Comparison of ENCODE assay signal across 8 cellular contexts in genomic region chr5:90529234-90529938, GRCh38. TPM values are rescaled to one million over a fixed set of nuclear protein-coding genes. Genes with fewer than 3 reads are reported as not detected.
DNase-seq lines count a peak whose midpoint lies in the region; ATAC-seq, FAIRE-seq and TF ChIP-seq lines count a peak whose summit lies in the region.

Gene LYSMD3, minus strand, starts transcription at chr5:90529584. Its CDS starts 4,295 bp downstream, at chr5:90525289.

- TF ChIP-seq CTCF in A549 (IDR thresholded peaks at IDR 0.05): no peak
- TF ChIP-seq CTCF in VCaP (conservative IDR thresholded peaks at IDR 0.05): no peak
- no peak for TF ChIP-seq CTCF in breast epithelium (IDR thresholded peaks at IDR 0.05)

- POLR2A ChIA-PET in A549 (lab: Yijun Ruan, JAX): interaction anchor here (2.5 to 3.1 kb wide), 2 partner anchors 55 to 120 kb away, joined by 13 read pairs; partner anchors contain the start of genes CETN3, MBLAC2 and POLR3G

- no peak for FAIRE-seq in A549 (lab: Jason Lieb, UNC)
- no peak for FAIRE-seq in small intestine (lab: Jason Lieb, UNC)

- H3K9ac ChIP-seq in iPS-20b (ENCODE audit: low read depth, low read length): peak within 1 kb of the TSS; percentile 89

- DNase-seq in A549 (ENCODE audit: low read depth in 1 of 2, low spot score in 1 of 2) (peak; percentile 89 to 97), NCI-H2196 (lab: John Stamatoyannopoulos, UW; ENCODE audit: unreplicated experiment) (peak; percentile 84), breast epithelium (ENCODE audit: low spot score in 2 of 2) (peak; percentile 96 to 97), small intestine (peak; percentile 98)

- H3K36me3 ChIP-seq in breast epithelium (no peaks in the 10 kb centered on the region), iPS-20b (ENCODE audit: insufficient read depth, low read depth, low read length) (peaks cover 6% of the 10 kb centered on the region; the same call in 1 of the 2 replicates), small intestine (ENCODE audit: control insufficient read depth in 2 of 2, insufficient read depth in 2 of 2, low read length in 2 of 2) (no peaks in the 10 kb centered on the region)

- intact Hi-C loops in breast epithelium (cut with DNase I; ENCODE audit: low total_unique reads): no loop called here

- H3K4me3 ChIP-seq in A549 (peak within 1 kb of the TSS; percentile 95), breast epithelium (peak within 1 kb of the TSS; percentile 77 to 94 (median 89)), iPS-20b (ENCODE audit: low read length) (peak within 1 kb of the TSS; percentile 86), small intestine (ENCODE audit: low read depth in 1 of 2, low read length in 2 of 2) (peak within 1 kb of the TSS; percentile 61 to 68)

- CTCF ChIA-PET in A549 (lab: Yijun Ruan, JAX): interaction anchor here (0.6 to 3.7 kb wide), 28 partner anchors 8 to 341 kb away, joined by 3 to 60 read pairs (median 4); partner anchors contain the start of gene ADGRV1

- WGBS in A549 (ENCODE audit: missing lambda C conversion rate): under 1% methylated on average over 25 of the region's 63 CpGs
- 0% methylated on average over 57 to 63 of the region's 63 CpGs for WGBS in small intestine, 3 donors

- H3K27me3 ChIP-seq in breast epithelium: no peaks in the 10 kb centered on the region
- no peaks in the 10 kb centered on the region for H3K27me3 ChIP-seq in iPS-20b (ENCODE audit: insufficient read depth, low read length)
- no peaks in the 10 kb centered on the region for H3K27me3 ChIP-seq in small intestine (ENCODE audit: control insufficient read depth in 2 of 2, insufficient read depth in 2 of 2, low read length in 2 of 2)

- ATAC-seq in A549: peak; percentile 92 to 97
- peak; percentile 85 for ATAC-seq in GM18861 (IDR thresholded peaks at IDR 0.05; ENCODE audit: unreplicated experiment)
- peak; percentile 92 for ATAC-seq in HG03097 (IDR thresholded peaks at IDR 0.05; ENCODE audit: low FRiP score, unreplicated experiment)

- H3K9me3 ChIP-seq in A549 (no peaks in the 10 kb centered on the region), breast epithelium (no peaks in the 10 kb centered on the region), iPS-20b (ENCODE audit: insufficient read depth, low read depth, low read length) (no peaks in the 10 kb centered on the region), small intestine (ENCODE audit: control insufficient read depth, low read depth) (no peaks in the 10 kb centered on the region)

- TF ChIP-seq POLR2A in A549 (IDR thresholded peaks at IDR 0.05; ENCODE audit: low read length) (peak; percentile 82), breast epithelium (IDR thresholded peaks at IDR 0.05) (peak; percentile 71)

- H3K27ac ChIP-seq in A549 (peak within 1 kb of the TSS; percentile 93), VCaP (peak within 1 kb of the TSS; percentile 75), breast epithelium (peak within 1 kb of the TSS; percentile 94 to 97), iPS-20b (ENCODE audit: low read length) (peak within 1 kb of the TSS; percentile 59), small intestine (ENCODE audit: low read depth in 1 of 2, low read length in 1 of 2) (peak within 1 kb of the TSS; percentile 76 to 95)

- TF ChIP-seq RAD21 in A549 (conservative IDR thresholded peaks at IDR 0.05 in 1 of 2, IDR thresholded peaks at IDR 0.05 in 1 of 2): no peak

- H3K4me2 ChIP-seq in A549: peak within 1 kb of the TSS; percentile 87

- TF ChIP-seq EP300 in A549 (IDR thresholded peaks at IDR 0.05): no peak

- peaks cover 21% of the 10 kb centered on the region for H3K4me1 ChIP-seq in A549
- no peaks in the 10 kb centered on the region for H3K4me1 ChIP-seq in breast epithelium
- peaks cover 16% of the 10 kb centered on the region; the same call in 1 of the 2 replicates for H3K4me1 ChIP-seq in iPS-20b (ENCODE audit: insufficient read depth, low read length)
- H3K4me1 ChIP-seq in small intestine (ENCODE audit: control insufficient read depth in 2 of 2, insufficient read depth in 1 of 2, low read depth in 1 of 2, low read length in 1 of 2): peaks cover 0 to 5% of the 10 kb centered on the region in 2 donors

TF ChIP-seq in A549, 52 proteins besides CTCF, POLR2A, EP300 and RAD21:
- TF ChIP-seq PHF8 (IDR thresholded peaks at IDR 0.05; ENCODE audit: borderline replicate concordance, low read depth): peak; percentile 81
- TF ChIP-seq, protein P1, sequence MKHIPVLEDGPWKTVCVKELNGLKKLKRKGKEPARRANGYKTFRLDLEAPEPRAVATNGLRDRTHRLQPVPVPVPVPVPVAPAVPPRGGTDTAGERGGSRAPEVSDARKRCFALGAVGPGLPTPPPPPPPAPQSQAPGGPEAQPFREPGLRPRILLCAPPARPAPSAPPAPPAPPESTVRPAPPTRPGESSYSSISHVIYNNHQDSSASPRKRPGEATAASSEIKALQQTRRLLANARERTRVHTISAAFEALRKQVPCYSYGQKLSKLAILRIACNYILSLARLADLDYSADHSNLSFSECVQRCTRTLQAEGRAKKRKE (CRISPR knock-in tag; IDR thresholded peaks at IDR 0.05; ENCODE audit: low read depth): no peak
- TF ChIP-seq JUNB (IDR thresholded peaks at IDR 0.05): no peak
- peak; percentile 62 for TF ChIP-seq MYC (IDR thresholded peaks at IDR 0.05; ENCODE audit: borderline replicate concordance, low read length)
- TF ChIP-seq ESRRA (IDR thresholded peaks at IDR 0.05; ENCODE audit: borderline replicate concordance, low read length): no peak
- no peak for TF ChIP-seq FOSB (CRISPR knock-in tag; IDR thresholded peaks at IDR 0.05)
- TF ChIP-seq FOSL2 (IDR thresholded peaks at IDR 0.05): no peak
- TF ChIP-seq FOSL2 (CRISPR knock-in tag; IDR thresholded peaks at IDR 0.05): peak; percentile 69; the same call in 1 of the 2 replicates
- TF ChIP-seq ZSCAN20 (CRISPR knock-in tag; IDR thresholded peaks at IDR 0.05): no peak
- TF ChIP-seq, protein P2, sequence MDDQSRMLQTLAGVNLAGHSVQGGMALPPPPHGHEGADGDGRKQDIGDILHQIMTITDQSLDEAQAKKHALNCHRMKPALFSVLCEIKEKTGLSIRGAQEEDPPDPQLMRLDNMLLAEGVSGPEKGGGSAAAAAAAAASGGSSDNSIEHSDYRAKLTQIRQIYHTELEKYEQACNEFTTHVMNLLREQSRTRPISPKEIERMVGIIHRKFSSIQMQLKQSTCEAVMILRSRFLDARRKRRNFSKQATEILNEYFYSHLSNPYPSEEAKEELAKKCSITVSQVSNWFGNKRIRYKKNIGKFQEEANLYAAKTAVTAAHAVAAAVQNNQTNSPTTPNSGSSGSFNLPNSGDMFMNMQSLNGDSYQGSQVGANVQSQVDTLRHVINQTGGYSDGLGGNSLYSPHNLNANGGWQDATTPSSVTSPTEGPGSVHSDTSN (IDR thresholded peaks at IDR 0.05): no peak
- TF ChIP-seq, protein P3, sequence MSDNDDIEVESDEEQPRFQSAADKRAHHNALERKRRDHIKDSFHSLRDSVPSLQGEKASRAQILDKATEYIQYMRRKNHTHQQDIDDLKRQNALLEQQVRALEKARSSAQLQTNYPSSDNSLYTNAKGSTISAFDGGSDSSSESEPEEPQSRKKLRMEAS (IDR thresholded peaks at IDR 0.05): peak; percentile 56; the same call in 1 of the 2 replicates
- no peak for TF ChIP-seq HDAC2 (IDR thresholded peaks at IDR 0.05)
- TF ChIP-seq JUN (IDR thresholded peaks at IDR 0.05): peak; percentile 16 to 76; a peak in 2 of 5 replicates
- TF ChIP-seq MAFK (IDR thresholded peaks at IDR 0.05; ENCODE audit: partially characterized antibody): no peak
- no peak for TF ChIP-seq NPAS2 (CRISPR knock-in tag; IDR thresholded peaks at IDR 0.05; ENCODE audit: borderline replicate concordance)
- TF ChIP-seq HOXB13 (CRISPR knock-in tag; IDR thresholded peaks at IDR 0.05; ENCODE audit: low read depth): no peak
- no peak for TF ChIP-seq CBX8 (IDR thresholded peaks at IDR 0.05)
TF ChIP-seq in A549: peak in this region for 5.

RNA-seq across cellular contexts. Expression of gene LYSMD3, which starts in this region (rescaled TPM):
- polyA plus RNA-seq in A549 (2011; rRNA removed): 17.1 and 24.1 TPM in 2 replicates
- 2.7 and 2.8 TPM in 2 replicates for polyA plus RNA-seq in A549 (2012; cell fraction: cytosol; rRNA removed)
- polyA plus RNA-seq in A549 (2012; cell fraction: nucleus; rRNA removed): 1.2 and 1.3 TPM in 2 replicates
- 9.5 to 11.1 TPM (median 10.6 TPM) in 3 replicates for polyA plus RNA-seq in A549 (2017; fragmentation: RNase III; extraction: RNeasy Plus Mini Kit Qiagen cat#74134 plus additional on column Dnase treatment)
- 6.1 and 7.1 TPM in 2 replicates for polyA minus RNA-seq in A549 (2011; rRNA and poly(A)+ RNA removed)
- 10 to 100 TPM; 11.5 to 19.3 (median 15.7) TPM for total RNA-seq in breast epithelium
- polyA plus RNA-seq in small intestine: 1 to 10 TPM; 7.0 to 8.5 (median 7.8) TPM

Comparison
In these comparisons a context has a peak if more than half of its experiments do, and no peak if none do; other contexts are left out.
1. Peak in every context shown above with its lines: DNase-seq, ATAC-seq, H3K4me3 ChIP-seq and H3K27ac ChIP-seq.